In the genomic region with DNA sequence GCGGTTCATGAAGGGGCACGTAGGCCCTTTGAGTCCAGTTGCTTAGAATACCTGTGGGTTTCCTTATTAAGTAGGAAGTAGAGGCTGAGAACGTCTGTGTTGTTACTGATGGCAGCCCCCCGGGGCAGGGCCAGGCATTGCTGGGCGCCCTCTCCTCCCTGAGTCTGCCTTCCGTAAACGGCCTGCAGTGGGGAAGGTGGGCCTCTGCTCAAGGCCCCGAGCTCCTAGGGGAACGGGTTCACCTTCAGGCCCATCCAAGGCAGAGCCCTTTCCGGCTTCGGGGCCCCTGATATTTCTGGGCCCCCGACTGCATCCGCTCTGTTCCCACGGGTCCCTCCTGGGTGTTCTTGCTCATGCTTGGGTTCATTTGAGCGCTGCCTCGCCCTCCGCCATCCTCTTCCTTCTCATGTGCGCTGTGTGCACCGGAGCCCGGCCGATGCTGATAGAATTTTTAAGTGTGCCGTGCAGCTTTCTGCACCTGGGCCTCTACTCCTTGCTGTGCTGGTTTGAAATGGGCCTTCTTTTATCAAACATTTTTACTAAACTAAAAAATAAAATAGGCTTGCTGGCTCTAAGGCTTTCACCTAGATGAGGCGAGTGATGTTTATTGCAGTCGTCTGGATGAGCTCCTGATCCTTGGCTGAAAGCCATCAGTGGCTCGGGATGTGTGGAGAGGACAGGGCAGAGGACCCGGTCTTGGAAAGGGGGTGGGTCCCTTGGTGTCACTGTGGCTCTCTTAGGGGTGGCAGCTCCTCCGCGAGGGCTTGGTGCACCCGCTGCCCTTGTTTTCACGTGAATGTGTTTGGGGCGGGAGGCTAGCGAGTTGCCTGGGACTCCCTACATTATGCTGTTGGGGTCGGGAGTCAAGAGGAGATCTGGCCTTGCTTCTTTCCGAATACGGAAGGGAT, we compare ENCODE assay signal across 9 cellular contexts. TPM values are rescaled to one million over a fixed set of nuclear protein-coding genes. Genes with fewer than 3 reads are reported as not detected.
DNase-seq lines count a peak whose midpoint lies in the region; ATAC-seq and TF ChIP-seq lines count a peak whose summit lies in the region.
"Had no signal": no experiment of that assay in that cellular context is flagged by ENCODE, and none has a peak within 500 bp of the region (broad histone marks: within the 10 kb centered on the region; RNA-seq: fewer than 3 reads in every experiment).

No MANE protein-coding gene starts in this region.

- H3K27ac ChIP-seq in SK-N-MC (peak overlapping the region; percentile 71), left ventricle myocardium inferior (replicated peaks) (peak overlapping the region; percentile 80), temporal lobe (ENCODE audit: low read depth, low read length) (peak overlapping the region; percentile 5)
- H3K27ac ChIP-seq: KMS-11 had no signal

- peak overlapping the region; percentile 42 for H3K9ac ChIP-seq in SK-N-MC (ENCODE audit: insufficient read length)
- H3K9ac ChIP-seq: KMS-11 had no signal

- no peaks in the 10 kb centered on the region for H3K27me3 ChIP-seq in left ventricle myocardium inferior (ENCODE audit: low read depth)

- DNase-seq in GM12865 (ENCODE audit: low read depth): peak; percentile 82
- DNase-seq in SK-N-MC (ENCODE audit: low read depth, low spot score): no peak
- no peak for DNase-seq in left ventricle myocardium inferior
- no peak for DNase-seq in GM19238 (ENCODE audit: insufficient read length, low spot score)
- no peak for DNase-seq in GM03348 (ENCODE audit: low spot score)
- DNase-seq in NCI-H345 (lab: John Stamatoyannopoulos, UW): no peak

- TF ChIP-seq CTCF in GM12865 (IDR thresholded peaks at IDR 0.05; ENCODE audit: insufficient read depth, low read depth, low read length, missing control alignments) (no peak), left ventricle myocardium inferior (IDR thresholded peaks at IDR 0.05; ENCODE audit: borderline replicate concordance) (no peak)

- H3K36me3 ChIP-seq in SK-N-MC (ENCODE audit: insufficient read depth, low read length): no peaks in the 10 kb centered on the region
- no peaks in the 10 kb centered on the region for H3K36me3 ChIP-seq in left ventricle myocardium inferior

- peak; percentile 26 for ATAC-seq in GM21717 (IDR thresholded peaks at IDR 0.05; ENCODE audit: unreplicated experiment)

- H3K9me3 ChIP-seq in SK-N-MC (ENCODE audit: low read depth, low read length) (no peaks in the 10 kb centered on the region), left ventricle myocardium inferior (replicated peaks) (no peaks in the 10 kb centered on the region)

- H3K4me1 ChIP-seq in left ventricle myocardium inferior: peaks cover 72% of the 10 kb centered on the region

- intact Hi-C loops in left ventricle myocardium inferior (cut with micrococcal nuclease): no loop called here

- H3K4me3 ChIP-seq in GM12865 (ENCODE audit: low read depth, low read length) (peak overlapping the region; percentile 52), SK-N-MC (peak overlapping the region; percentile 53), left ventricle myocardium inferior (peak overlapping the region; percentile 4)

RNA-seq across cellular contexts. Expression of gene TBC1D22A, which starts 12.3 kb away (rescaled TPM):
- total RNA-seq in left ventricle myocardium inferior (16.2 TPM), temporal lobe (4.7 TPM)

RNA-seq across cellular contexts. Expression of gene CERK, which starts 36.7 kb away (rescaled TPM):
- 76.9 TPM for total RNA-seq in left ventricle myocardium inferior
- total RNA-seq in temporal lobe: 32.9 TPM

Comparison
In these comparisons a context has a peak if more than half of its experiments do, and no peak if none do; other contexts are left out.
1. H3K27ac ChIP-seq: peak in every context shown above with its lines; median percentile 80 in left ventricle myocardium inferior; 71 in SK-N-MC; 5 in temporal lobe.